9 cellular contexts compared by ENCODE assay signal in the genomic region with DNA sequence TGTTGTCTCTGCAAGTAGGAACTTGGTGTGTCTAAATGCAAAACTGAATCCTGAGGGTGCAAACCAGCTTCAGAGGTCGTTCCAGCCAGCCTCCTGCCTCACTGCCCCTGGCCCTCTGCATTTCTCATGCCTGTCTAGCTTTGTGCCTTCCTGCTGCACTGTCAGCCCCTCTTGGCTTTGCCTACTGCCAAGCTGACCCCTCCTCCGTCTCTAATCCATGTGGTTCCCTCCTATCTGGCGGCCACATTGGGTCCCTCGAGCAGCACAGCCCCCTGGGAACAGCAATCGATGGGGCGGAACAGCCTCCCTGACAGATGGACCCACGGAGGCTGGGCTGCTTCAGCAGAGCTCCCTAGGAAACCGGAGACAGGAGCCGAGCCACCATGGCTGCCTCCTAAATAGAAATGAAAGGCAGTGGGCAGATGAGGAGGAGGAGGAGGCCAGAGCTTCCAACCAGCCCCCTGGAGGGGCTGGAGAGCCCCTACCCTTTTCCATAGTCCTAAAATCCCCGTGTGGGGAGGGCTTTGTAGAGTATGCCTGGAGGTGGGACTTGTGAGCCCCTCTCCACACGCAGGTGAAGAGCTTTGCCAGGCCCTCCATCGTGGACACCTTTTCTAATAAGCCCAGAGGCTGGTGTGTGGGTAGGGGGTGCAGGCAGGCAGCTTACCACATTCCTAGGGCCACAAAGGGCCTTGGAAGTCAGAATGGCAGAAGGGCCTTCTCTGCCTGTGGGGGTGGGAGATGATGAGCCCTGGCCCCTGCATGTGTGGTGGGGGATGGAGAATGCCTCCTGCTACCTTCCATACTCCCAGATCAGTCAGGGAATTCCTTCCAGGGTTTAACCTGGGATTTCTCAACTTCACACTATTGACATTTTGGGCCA. TPM values are rescaled to one million over a fixed set of nuclear protein-coding genes. Genes with fewer than 3 reads are reported as not detected.
DNase-seq lines count a peak whose midpoint lies in the region; ATAC-seq and TF ChIP-seq lines count a peak whose summit lies in the region.
"Had no signal": no experiment of that assay in that cellular context is flagged by ENCODE, and none has a peak within 500 bp of the region (broad histone marks: within the 10 kb centered on the region; RNA-seq: fewer than 3 reads in every experiment).

No MANE protein-coding gene starts in this region.

- DNase-seq in activated T-cell treated with anti-CD3 and anti-CD28 coated beads, Interleukin-2, amount 50 U/mL, for 24 hours: peak; percentile 29
- DNase-seq in activated T-cell treated with anti-CD3 and anti-CD28 coated beads, Interleukin-2, amount 50 U/mL, for 4 hours: no peak
- peak; percentile 54 for DNase-seq in activated CD8-positive, alpha-beta memory T cell treated with anti-CD3 and anti-CD28 coated beads, Interleukin-2, amount 50 U/mL, for 48 hours
- DNase-seq in lower lobe of right lung (no peak), thyroid gland (no peak), NCI-H2227 (lab: John Stamatoyannopoulos, UW; ENCODE audit: unreplicated experiment) (no peak), NCI-H2081 treated with DMSO at 0.1 percent for 48 hours (lab: John Stamatoyannopoulos, UW) (no peak)
- no peak for DNase-seq in activated CD4-positive, CD25-positive, alpha-beta regulatory T cell (lab: John Stamatoyannopoulos, UW)
- DNase-seq: activated CD4-positive, alpha-beta T cell treated with anti-CD3 and anti-CD28 coated beads for 1 hour had no signal

- H3K4me1 Mint-ChIP-seq in activated T-cell treated with anti-CD3 and anti-CD28 coated beads, Interleukin-2, amount 50 U/mL, for 24 hours (ENCODE audit: low read depth): peaks cover 33% of the 10 kb centered on the region
- H3K4me1 Mint-ChIP-seq in activated T-cell treated with anti-CD3 and anti-CD28 coated beads, Interleukin-2, amount 50 U/mL, for 4 hours (ENCODE audit: low read depth): peaks cover 32% of the 10 kb centered on the region

- H3K27me3 ChIP-seq in lower lobe of right lung (ENCODE audit: low read depth): no peaks in the 10 kb centered on the region
- H3K27me3 ChIP-seq in thyroid gland: no peaks in the 10 kb centered on the region

- H3K4me3 Mint-ChIP-seq in activated T-cell treated with anti-CD3 and anti-CD28 coated beads, Interleukin-2, amount 50 U/mL, for 24 hours: no peak overlapping the region
- H3K4me3 Mint-ChIP-seq in activated T-cell treated with anti-CD3 and anti-CD28 coated beads, Interleukin-2, amount 50 U/mL, for 4 hours: no peak overlapping the region

- peaks cover 7% of the 10 kb centered on the region for H3K36me3 Mint-ChIP-seq in activated T-cell treated with anti-CD3 and anti-CD28 coated beads, Interleukin-2, amount 50 U/mL, for 24 hours (ENCODE audit: low read depth)
- H3K36me3 Mint-ChIP-seq in activated T-cell treated with anti-CD3 and anti-CD28 coated beads, Interleukin-2, amount 50 U/mL, for 4 hours (ENCODE audit: insufficient read depth): no peaks in the 10 kb centered on the region

- H3K4me1 ChIP-seq in lower lobe of right lung (peaks cover 63% of the 10 kb centered on the region), thyroid gland (peaks cover 62 to 81% of the 10 kb centered on the region in 2 donors)

- intact Hi-C loops in lower lobe of right lung (cut with DNase I): loop anchor here (10.0 kb wide), 2 partner anchors 56 to 126 kb away; no protein-coding TSS in a partner anchor
- intact Hi-C loops in thyroid gland (cut with DNase I): loop anchor here (5.0 kb wide), 1 partner anchor 48 kb away; no protein-coding TSS in a partner anchor

- peak overlapping the region; percentile 60 for H3K4me3 ChIP-seq in lower lobe of right lung
- H3K4me3 ChIP-seq in thyroid gland (replicated peaks in 1 of 3): no peak overlapping the region

- no peaks in the 10 kb centered on the region for H3K9me3 ChIP-seq in lower lobe of right lung
- no peaks in the 10 kb centered on the region for H3K9me3 ChIP-seq in thyroid gland

- 55 to 60% methylated on average over 4 to 12 of the region's 12 CpGs for WGBS in thyroid gland, 2 donors

- no peak for TF ChIP-seq POLR2A in thyroid gland (IDR thresholded peaks at IDR 0.05)

- no peak for ATAC-seq in activated T-cell treated with anti-CD3 and anti-CD28 coated beads, Interleukin-2, amount 50 U/mL, for 4 hours
- ATAC-seq in lower lobe of right lung: no peak

- no peak for TF ChIP-seq CTCF in lower lobe of right lung (IDR thresholded peaks at IDR 0.05)
- TF ChIP-seq CTCF in thyroid gland (IDR thresholded peaks at IDR 0.05): no peak

- H3K27ac ChIP-seq in lower lobe of right lung (peak overlapping the region; percentile 85), thyroid gland (peak overlapping the region; percentile 82 to 91 (median 90))

- H3K9me3 Mint-ChIP-seq in activated T-cell treated with anti-CD3 and anti-CD28 coated beads, Interleukin-2, amount 50 U/mL, for 24 hours: no peaks in the 10 kb centered on the region
- no peaks in the 10 kb centered on the region for H3K9me3 Mint-ChIP-seq in activated T-cell treated with anti-CD3 and anti-CD28 coated beads, Interleukin-2, amount 50 U/mL, for 4 hours

- H3K36me3 ChIP-seq in lower lobe of right lung (no peaks in the 10 kb centered on the region), thyroid gland (no peaks in the 10 kb centered on the region)

- no peak overlapping the region for H3K27ac Mint-ChIP-seq in activated T-cell treated with anti-CD3 and anti-CD28 coated beads, Interleukin-2, amount 50 U/mL, for 24 hours

- no peaks in the 10 kb centered on the region for H3K27me3 Mint-ChIP-seq in activated T-cell treated with anti-CD3 and anti-CD28 coated beads, Interleukin-2, amount 50 U/mL, for 24 hours
- no peaks in the 10 kb centered on the region for H3K27me3 Mint-ChIP-seq in activated T-cell treated with anti-CD3 and anti-CD28 coated beads, Interleukin-2, amount 50 U/mL, for 4 hours (ENCODE audit: low read depth)

RNA-seq across cellular contexts. Expression of a gene that starts 9.2 kb away (rescaled TPM):
- 1 to 10 TPM; 1.2 to 3.3 (median 1.4) TPM for total RNA-seq in activated T-cell treated with anti-CD3 and anti-CD28 coated beads, Interleukin-2, amount 50 U/mL, for 4 hours
- total RNA-seq in lower lobe of right lung (27.3 TPM), thyroid gland (10 to 100 TPM; 52.3 to 81.8 (median 62.6) TPM)

Comparison
In these comparisons a context has a peak if more than half of its experiments do, and no peak if none do; other contexts are left out.
1. DNase-seq: peak in activated T-cell treated with anti-CD3 and anti-CD28 coated beads, Interleukin-2, amount 50 U/mL, for 24 hours (single experiment) and activated CD8-positive, alpha-beta memory T cell treated with anti-CD3 and anti-CD28 coated beads, Interleukin-2, amount 50 U/mL, for 48 hours (single experiment); none in activated T-cell treated with anti-CD3 and anti-CD28 coated beads, Interleukin-2, amount 50 U/mL, for 4 hours (single experiment), lower lobe of right lung (single experiment), thyroid gland (0 of 2), NCI-H2227 (single experiment), NCI-H2081 treated with DMSO at 0.1 percent for 48 hours (single experiment) and activated CD4-positive, CD25-positive, alpha-beta regulatory T cell (0 of 4).